9 cellular contexts compared by ENCODE assay signal in the genomic region with DNA sequence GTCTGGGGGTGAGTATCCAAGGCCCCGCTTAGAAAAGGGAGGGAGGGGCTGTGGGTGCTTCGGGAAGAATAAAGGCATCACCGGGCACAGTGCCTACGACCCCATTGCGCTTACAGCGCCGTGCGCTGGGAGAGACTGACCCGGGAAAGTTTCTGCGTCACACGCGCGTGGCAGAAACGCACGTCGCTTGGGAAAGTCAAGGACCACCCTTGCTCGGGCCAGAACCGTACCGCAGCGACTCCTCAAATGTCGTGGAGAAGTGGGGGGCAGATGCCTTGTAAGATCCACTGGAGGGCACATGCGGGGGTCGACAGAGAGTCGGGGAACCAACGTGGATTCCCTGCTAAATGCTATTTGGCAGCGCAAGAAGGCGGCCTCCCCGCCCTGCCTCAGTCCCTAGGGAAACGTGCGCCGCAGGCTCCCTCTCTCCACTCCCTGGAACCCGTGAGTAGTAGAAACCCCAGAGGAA. TPM values are rescaled to one million over a fixed set of nuclear protein-coding genes. Genes with fewer than 3 reads are reported as not detected.
DNase-seq lines count a peak whose midpoint lies in the region; ATAC-seq and TF ChIP-seq lines count a peak whose summit lies in the region.
"Had no signal": no experiment of that assay in that cellular context is flagged by ENCODE, and none has a peak within 500 bp of the region (broad histone marks: within the 10 kb centered on the region; RNA-seq: fewer than 3 reads in every experiment).

No MANE protein-coding gene starts in this region.

- H3K36me3 ChIP-seq in brain microvascular endothelial cell (replicated peaks) (no peaks in the 10 kb centered on the region), iPS-18a (ENCODE audit: control insufficient read depth, low read depth, low read length) (no peaks in the 10 kb centered on the region)

- no peaks in the 10 kb centered on the region for H3K9me3 ChIP-seq in iPS-18a (ENCODE audit: control insufficient read depth, low read depth, low read length)

- in situ Hi-C loops in brain microvascular endothelial cell (cut with HindIII; ENCODE audit: low pct_ligation_motif_present, low sequenced_read_pairs) = no loop called here

- TF ChIP-seq CTCF in brain microvascular endothelial cell (IDR thresholded peaks at IDR 0.05; ENCODE audit: low read depth, low read length, missing control alignments) = no peak

- intact Hi-C loops in sciatic nerve (cut with DNase I) = loop anchor here (10.0 kb wide), 1 partner anchor 749 kb away; no protein-coding TSS in a partner anchor

- H3K4me3 ChIP-seq in brain microvascular endothelial cell (ENCODE audit: low read depth, low read length) = peak overlapping the region; percentile 72
- peak overlapping the region; percentile 70 for H3K4me3 ChIP-seq in iPS-18a (ENCODE audit: low read length)

- no peak overlapping the region for H3K9ac ChIP-seq in iPS-18a (ENCODE audit: low read length)

- H3K27me3 ChIP-seq in brain microvascular endothelial cell (replicated peaks) (no peaks in the 10 kb centered on the region), iPS-18a (ENCODE audit: control insufficient read depth, insufficient read depth, low read length) (peaks cover 92% of the 10 kb centered on the region)

- ATAC-seq in GM19463 (IDR thresholded peaks at IDR 0.05; ENCODE audit: unreplicated experiment) (peak; percentile 16), sciatic nerve (peak; percentile 56), GM19455 (IDR thresholded peaks at IDR 0.05; ENCODE audit: unreplicated experiment) (no peak), GM19035 (IDR thresholded peaks at IDR 0.05; ENCODE audit: unreplicated experiment) (no peak)

- H3K4me1 ChIP-seq in iPS-18a (ENCODE audit: control insufficient read depth, low read depth, low read length) = peaks cover 48% of the 10 kb centered on the region

- DNase-seq in brain microvascular endothelial cell (no peak), sciatic nerve (ENCODE audit: low spot score) (peak; percentile 81), DMS153 (lab: John Stamatoyannopoulos, UW) (no peak), NCI-H510A (lab: John Stamatoyannopoulos, UW) (no peak)
- DNase-seq: Kasumi-1 had no signal

- H3K27ac ChIP-seq in brain microvascular endothelial cell = peak overlapping the region; percentile 82
- no peak overlapping the region for H3K27ac ChIP-seq in iPS-18a (ENCODE audit: low read length)

RNA-seq across cellular contexts. Expression of a gene that starts 2.4 kb away (rescaled TPM):
- total RNA-seq in sciatic nerve = 185 TPM

Comparison
In these comparisons a context has a peak if more than half of its experiments do, and no peak if none do; other contexts are left out.
1. ATAC-seq: peak in GM19463 (single experiment) and sciatic nerve (single experiment); none in GM19455 (single experiment) and GM19035 (single experiment).